22 cellular contexts compared by ENCODE assay signal in the genomic region with DNA sequence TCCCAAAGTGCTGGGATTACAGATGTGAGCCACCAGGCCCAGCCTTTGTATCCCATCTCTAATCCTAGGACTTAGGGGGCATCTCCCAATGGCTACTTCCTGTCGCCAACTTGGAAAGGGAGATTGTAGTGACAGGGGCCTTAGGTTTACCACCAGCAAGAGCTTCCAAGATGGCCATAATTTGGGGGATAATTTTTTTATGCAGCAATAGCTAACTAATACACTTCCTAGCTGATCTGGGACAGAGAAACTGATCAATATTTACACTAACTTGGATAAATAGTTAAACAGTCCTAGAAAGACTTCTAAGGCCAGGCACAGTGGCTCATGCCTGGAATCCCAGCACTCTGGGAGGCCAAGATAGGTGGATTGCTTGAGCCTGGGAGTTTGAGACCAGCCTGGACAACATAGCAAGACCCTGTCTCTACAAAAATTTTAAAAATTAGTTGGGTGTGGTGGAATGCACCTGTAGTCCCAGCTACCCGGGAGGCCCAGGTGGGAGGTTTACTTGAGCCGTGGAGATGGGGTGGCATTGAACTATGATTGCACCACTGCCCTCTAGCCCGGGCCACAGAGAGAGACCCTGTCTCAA.
"Had no signal": no experiment of that assay in that cellular context is flagged by ENCODE, and none has a peak within 500 bp of the region (broad histone marks: within the 10 kb centered on the region; RNA-seq: fewer than 3 reads in every experiment).

No MANE protein-coding gene starts in this region.

- H3K9me3 ChIP-seq: SJSA1 had no signal

- H3K27me3 ChIP-seq: SJSA1 had no signal

- H3K4me3 ChIP-seq: SJSA1, SK-N-MC had no signal

- H3K4me2 ChIP-seq: KMS-11 had no signal

- H3K9ac ChIP-seq: KMS-11 had no signal

- H3K27ac ChIP-seq: KMS-11, RWPE1, SJSA1, SK-N-MC had no signal

- ATAC-seq: Panc1, PC-3 had no signal

- H3K36me3 ChIP-seq: SJSA1 had no signal

- DNase-seq: IMR-90, Kasumi-1, MM.1S, NCI-H1092 treated with DMSO at 0.1 percent for 48 hours, NCI-H1436, NCI-H187, NCI-H2029, NCI-H2081 treated with DMSO at 0.1 percent for 48 hours, NCI-H2171, NCI-H226, NCI-H446, NCI-H510A, NCI-H524 treated with DMSO at 0.1 percent for 48 hours, NCI-H69, NCI-H774, PC-3, SHP77 treated with DMSO at 0.1 percent for 48 hours had no signal
